In genomic region chr3:186218423-186218822, GRCh38 we compare ENCODE assay signal across 22 cellular contexts.
"Had no signal": no experiment of that assay in that cellular context is flagged by ENCODE, and none has a peak within 500 bp of the region (broad histone marks: within the 10 kb centered on the region; RNA-seq: fewer than 3 reads in every experiment).

No MANE protein-coding gene starts in this region.

- ATAC-seq: T-helper 17 cell had no signal

- H3K9me3 ChIP-seq: ascending aorta, breast epithelium, colonic mucosa, esophagus squamous epithelium had no signal

- DNase-seq: activated B cell treated with CpG ODN at 0.5 μM for 24 hours; activated CD4-positive, alpha-beta memory T cell treated with anti-CD3 and anti-CD28 coated beads for 36 hours; activated CD8-positive, alpha-beta memory T cell treated with anti-CD3 and anti-CD28 coated beads, Interleukin-2, amount 50 U/mL, for 4 hours; activated CD8-positive, alpha-beta T cell treated with anti-CD3 and anti-CD28 coated beads, Interleukin-2, amount 10 ng/mL, durations not matched to agents 7 days and 5 days; activated gamma-delta T cell; activated naive CD4-positive, alpha-beta T cell; activated naive CD8-positive, alpha-beta T cell treated with anti-CD3 and anti-CD28 coated beads, Interleukin-2, amount 10 ng/mL, durations not matched to agents 7 days and 5 days; activated T-cell treated with anti-CD3 and anti-CD28 coated beads, Interleukin-2, amount 50 U/mL, for 24 hours; central memory CD4-positive, alpha-beta T cell; cerebellar nuclear complex; colonic mucosa; effector CD8-positive, alpha-beta T cell; esophagus squamous epithelium; foreskin melanocyte; glutamatergic neuron; T-helper 17 cell; T1000 had no signal

- H3K4me1 ChIP-seq: colonic mucosa had no signal

- H3K27ac ChIP-seq: ascending aorta, breast epithelium, cardiac muscle cell, colonic mucosa, epithelial cell of prostate, esophagus squamous epithelium, WERI-Rb-1 had no signal

- H3K27me3 ChIP-seq: ascending aorta, colonic mucosa had no signal

- H3K36me3 ChIP-seq: ascending aorta, breast epithelium, cardiac muscle cell, colonic mucosa, esophagus squamous epithelium, WERI-Rb-1 had no signal

- H3K4me3 ChIP-seq: ascending aorta, breast epithelium, cardiac muscle cell, colonic mucosa, esophagus squamous epithelium had no signal
